Comparison of ENCODE assay signal across 26 cellular contexts in genomic region chr16:86984286-86984685, GRCh38.
"Had no signal": no experiment of that assay in that cellular context is flagged by ENCODE, and none has a peak within 500 bp of the region (broad histone marks: within the 10 kb centered on the region; RNA-seq: fewer than 3 reads in every experiment).

No MANE protein-coding gene starts in this region.

- H3K9ac ChIP-seq: SK-N-SH had no signal

- H3K36me3 ChIP-seq: breast epithelium, colonic mucosa, pancreas, spleen, uterus, WERI-Rb-1 had no signal

- H3K4me1 ChIP-seq: breast epithelium, colonic mucosa, pancreas, psoas muscle, spleen, testis, uterus had no signal

- H3K9me3 ChIP-seq: breast epithelium, colonic mucosa, mucosa of descending colon, pancreas, psoas muscle, SK-N-SH, spleen, testis, uterus had no signal

- ATAC-seq: activated CD4-positive, CD25-positive, alpha-beta regulatory T cell treated with anti-CD3 and anti-CD28 coated beads, Interleukin-2, amount 50 U/mL, for 24 hours; activated naive CD4-positive, alpha-beta T cell treated with anti-CD3 and anti-CD28 coated beads, Interleukin-2, amount 50 U/mL, for 72 hours; left lobe of liver; mucosa of descending colon; natural killer cell treated with Interleukin-12 subunit alpha and Interleukin-12 subunit beta and Interleukin-15 and Interleukin-18, amount 100 ng/mL, for 72 hours; pancreas; stimulated activated naive CD8-positive, alpha-beta T cell treated with anti-CD3 and anti-CD28 coated beads, Interleukin-15, Interleukin-2, amounts not matched to agents 100 U/mL and 50 U/mL, for 24 hours had no signal

- H3K27me3 ChIP-seq: colonic mucosa, pancreas, testis, uterus had no signal

- DNase-seq: activated CD4-positive, alpha-beta memory T cell treated with anti-CD3 and anti-CD28 coated beads for 36 hours; activated CD4-positive, alpha-beta T cell treated with anti-CD3 and anti-CD28 coated beads, Interleukin-2, amount 10 ng/mL, durations not matched to agents 24 days and 14 days; activated CD8-positive, alpha-beta memory T cell treated with anti-CD3 and anti-CD28 coated beads, Interleukin-2, amount 50 U/mL, for 4 hours; activated T-cell treated with anti-CD3 and anti-CD28 coated beads, Interleukin-2, amount 50 U/mL, for 24 hours; colonic mucosa; effector CD8-positive, alpha-beta T cell; hippocampal formation; mesendoderm; mucosa of descending colon; pancreas; psoas muscle; SK-N-SH; spleen; stimulated activated CD4-positive, alpha-beta T cell treated with anti-CD3 and anti-CD28 coated beads, Interleukin-2, amount 100 ng/mL, for 48 hours; stimulated activated naive CD8-positive, alpha-beta T cell treated with anti-CD3 and anti-CD28 coated beads, Interleukin-15, Interleukin-2, amounts not matched to agents 100 U/mL and 50 U/mL, for 24 hours; SW 1271; T-helper 9 cell; testis; uterus; WERI-Rb-1 had no signal

- H3K4me3 ChIP-seq: breast epithelium, colonic mucosa, lung, mucosa of descending colon, pancreas, psoas muscle, spleen, testis, uterus had no signal

- H3K27ac ChIP-seq: breast epithelium, colonic mucosa, pancreas, psoas muscle, spleen, testis, uterus, WERI-Rb-1 had no signal
